In the genomic region with DNA sequence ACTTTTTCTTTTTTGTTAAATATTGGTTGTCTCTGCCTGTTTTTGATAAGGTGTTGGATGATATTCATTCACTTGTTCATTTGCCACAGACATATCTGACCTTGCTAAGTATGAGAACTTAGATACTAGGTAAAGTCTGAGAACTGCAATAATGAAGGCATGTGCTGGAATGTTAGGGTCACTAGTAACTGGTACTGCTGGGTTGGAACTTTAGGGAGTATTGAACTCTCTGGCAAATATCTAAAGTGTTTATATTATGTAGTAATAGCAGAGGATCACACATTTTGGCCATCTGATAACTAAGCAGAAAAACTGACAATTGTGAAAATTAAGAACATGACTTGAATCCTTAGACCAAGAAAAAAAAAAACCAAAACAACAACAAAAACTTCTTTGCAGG, we compare ENCODE assay signal across 7 cellular contexts.
"Had no signal": no experiment of that assay in that cellular context is flagged by ENCODE, and none has a peak within 500 bp of the region (broad histone marks: within the 10 kb centered on the region; RNA-seq: fewer than 3 reads in every experiment).

No MANE protein-coding gene starts in this region.

- H3K4me2 ChIP-seq: GM23338 had no signal

- FAIRE-seq: H1, H54, HTR-8/SVneo had no signal

- DNase-seq: H9, HCEC 1CT had no signal

- H3K9me3 Mint-ChIP-seq: GM23338, H9 had no signal

- H3K36me3 Mint-ChIP-seq: IgD-negative memory B cell had no signal

- H3K27ac Mint-ChIP-seq: GM23338, IgD-negative memory B cell had no signal

- H3K4me3 Mint-ChIP-seq: GM23338, H9, IgD-negative memory B cell had no signal

- ATAC-seq: GM23338 had no signal

- H3K27me3 Mint-ChIP-seq: IgD-negative memory B cell had no signal

- H3K4me3 ChIP-seq: GM23338 had no signal
